Comparison of ENCODE assay signal across 15 cellular contexts in the genomic region with DNA sequence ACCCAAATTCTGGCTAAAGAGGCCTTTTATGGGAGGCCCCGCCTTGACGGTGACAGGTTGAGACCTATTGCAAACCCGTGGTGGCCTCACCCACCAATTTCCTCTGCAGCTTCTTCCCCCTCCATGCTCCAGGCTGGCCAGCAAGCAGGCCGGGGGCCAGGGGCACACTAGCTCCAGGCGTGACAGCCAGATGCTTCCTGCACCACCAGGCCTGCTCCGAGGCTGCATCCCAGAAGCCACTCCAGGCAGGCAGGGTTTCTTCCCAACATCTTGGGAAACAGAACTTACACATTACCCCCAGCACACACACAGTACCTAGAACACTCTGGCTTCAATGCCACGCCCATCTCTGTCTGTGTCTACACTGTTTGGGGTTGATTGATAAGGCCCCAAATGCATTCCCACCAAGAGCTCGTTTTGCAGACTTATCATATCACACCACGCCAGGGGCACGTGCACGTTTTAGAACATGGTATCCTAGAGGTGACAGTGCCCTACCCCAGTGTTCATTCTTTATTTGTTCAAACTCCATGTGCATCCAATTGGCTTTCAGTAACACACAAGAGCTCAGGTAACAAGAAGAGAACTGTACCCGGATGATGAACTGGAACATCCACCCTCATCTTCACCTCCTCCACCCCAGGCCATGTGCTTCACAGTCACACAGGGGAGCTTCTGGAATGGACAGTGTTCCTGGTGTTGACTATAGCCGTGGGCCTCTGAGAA.
DNase-seq lines count a peak whose midpoint lies in the region; ATAC-seq and TF ChIP-seq lines count a peak whose summit lies in the region.
"Had no signal": no experiment of that assay in that cellular context is flagged by ENCODE, and none has a peak within 500 bp of the region (broad histone marks: within the 10 kb centered on the region; RNA-seq: fewer than 3 reads in every experiment).

No MANE protein-coding gene starts in this region.

- no peaks in the 10 kb centered on the region for H3K9me3 Mint-ChIP-seq in activated naive CD8-positive, alpha-beta T cell treated with anti-CD3 and anti-CD28 coated beads, Interleukin-2, amount 10 ng/mL, durations not matched to agents 7 days and 5 days
- H3K9me3 Mint-ChIP-seq in activated naive CD8-positive, alpha-beta T cell treated with anti-CD3 and anti-CD28 coated beads, Interleukin-2, amount 50 U/mL, for 24 hours: no peaks in the 10 kb centered on the region

- POLR2A ChIA-PET in activated naive CD8-positive, alpha-beta T cell treated with anti-CD3 and anti-CD28 coated beads, Interleukin-2, amount 10 ng/mL, durations not matched to agents 7 days and 5 days (lab: Charles Lee): no interaction called here

- peak; percentile 50 for ATAC-seq in activated naive CD8-positive, alpha-beta T cell treated with anti-CD3 and anti-CD28 coated beads, Interleukin-2, amount 10 ng/mL, durations not matched to agents 7 days and 5 days (ENCODE audit: low read depth)
- ATAC-seq in activated naive CD8-positive, alpha-beta T cell treated with anti-CD3 and anti-CD28 coated beads, Interleukin-2, amount 50 U/mL, for 24 hours: no peak
- ATAC-seq in aorta (ENCODE audit: low FRiP score): peak; percentile 37
- ATAC-seq: A549, body of pancreas had no signal

- H3K4me3 ChIP-seq in esophagus squamous epithelium (no peak overlapping the region), mucosa of rectum (ENCODE audit: low read length in 2 of 2) (no peak overlapping the region), aorta (ENCODE audit: low read length in 2 of 2) (no peak overlapping the region)
- H3K4me3 ChIP-seq: A549, body of pancreas had no signal

- peaks cover 5% of the 10 kb centered on the region for H3K27me3 Mint-ChIP-seq in activated naive CD8-positive, alpha-beta T cell treated with anti-CD3 and anti-CD28 coated beads, Interleukin-2, amount 10 ng/mL, durations not matched to agents 7 days and 5 days
- H3K27me3 Mint-ChIP-seq in activated naive CD8-positive, alpha-beta T cell treated with anti-CD3 and anti-CD28 coated beads, Interleukin-2, amount 50 U/mL, for 24 hours: no peaks in the 10 kb centered on the region

- DNase-seq in activated naive CD8-positive, alpha-beta T cell treated with anti-CD3 and anti-CD28 coated beads, Interleukin-2, amount 10 ng/mL, durations not matched to agents 7 days and 5 days: no peak
- DNase-seq in activated naive CD8-positive, alpha-beta T cell treated with anti-CD3 and anti-CD28 coated beads, Interleukin-2, amount 50 U/mL, for 24 hours: no peak
- DNase-seq in esophagus squamous epithelium (lab: John Stamatoyannopoulos, UW) (no peak), aorta (peak in 1 of 2 donors; percentile 60), cerebellum (ENCODE audit: low spot score) (no peak), OCI-M2 (lab: John Stamatoyannopoulos, UW; ENCODE audit: unreplicated experiment) (no peak), H4 (ENCODE audit: low spot score) (no peak)
- DNase-seq: activated CD4-positive, CD25-positive, alpha-beta regulatory T cell; activated T-cell treated with anti-CD3 and anti-CD28 coated beads, Interleukin-2, amount 50 U/mL, for 1 hour; MM.1S; NCI-H446; stimulated activated CD4-positive, alpha-beta T cell treated with anti-CD3 and anti-CD28 coated beads, Interleukin-2, amount 100 ng/mL, for 48 hours had no signal

- no peaks in the 10 kb centered on the region for H3K36me3 Mint-ChIP-seq in activated naive CD8-positive, alpha-beta T cell treated with anti-CD3 and anti-CD28 coated beads, Interleukin-2, amount 10 ng/mL, durations not matched to agents 7 days and 5 days
- H3K36me3 Mint-ChIP-seq in activated naive CD8-positive, alpha-beta T cell treated with anti-CD3 and anti-CD28 coated beads, Interleukin-2, amount 50 U/mL, for 24 hours (ENCODE audit: low read depth): no peaks in the 10 kb centered on the region

- H3K27ac Mint-ChIP-seq in activated naive CD8-positive, alpha-beta T cell treated with anti-CD3 and anti-CD28 coated beads, Interleukin-2, amount 10 ng/mL, durations not matched to agents 7 days and 5 days: no peak overlapping the region
- no peak overlapping the region for H3K27ac Mint-ChIP-seq in activated naive CD8-positive, alpha-beta T cell treated with anti-CD3 and anti-CD28 coated beads, Interleukin-2, amount 50 U/mL, for 24 hours

- no peak for TF ChIP-seq CTCF in esophagus squamous epithelium (IDR thresholded peaks at IDR 0.05)

- H3K4me3 Mint-ChIP-seq in activated naive CD8-positive, alpha-beta T cell treated with anti-CD3 and anti-CD28 coated beads, Interleukin-2, amount 10 ng/mL, durations not matched to agents 7 days and 5 days: no peak overlapping the region
- no peak overlapping the region for H3K4me3 Mint-ChIP-seq in activated naive CD8-positive, alpha-beta T cell treated with anti-CD3 and anti-CD28 coated beads, Interleukin-2, amount 50 U/mL, for 24 hours

- H3K36me3 ChIP-seq in esophagus squamous epithelium (no peaks in the 10 kb centered on the region), mucosa of rectum (ENCODE audit: control insufficient read depth in 2 of 2, insufficient read depth in 2 of 2, low read length in 2 of 2) (no peaks in the 10 kb centered on the region), aorta (ENCODE audit: control insufficient read depth in 1 of 2, insufficient read depth in 2 of 2, low read length in 1 of 2) (no peaks in the 10 kb centered on the region)

- H3K27me3 ChIP-seq in esophagus squamous epithelium (no peaks in the 10 kb centered on the region), mucosa of rectum (ENCODE audit: control insufficient read depth in 2 of 2, insufficient read depth in 2 of 2, low read length in 2 of 2) (no peaks in the 10 kb centered on the region), aorta (ENCODE audit: control insufficient read depth in 1 of 2, insufficient read depth in 2 of 2, low read length in 1 of 2) (no peaks in the 10 kb centered on the region)
- H3K27me3 ChIP-seq: body of pancreas had no signal

- 61 to 81% methylated on average over 7 to 9 of the region's 13 CpGs for WGBS in esophagus squamous epithelium, 2 donors
- WGBS in aorta, 2 donors: 86 to 87% methylated on average over 13 of the region's 13 CpGs

- H3K27ac ChIP-seq in esophagus squamous epithelium (peak overlapping the region; percentile 80 to 87 (median 83)), mucosa of rectum (ENCODE audit: low read depth in 2 of 2, low read length in 2 of 2) (peak overlapping the region; percentile 58 to 65), aorta (ENCODE audit: low read depth in 1 of 2, low read length in 2 of 2) (no peak overlapping the region)
- H3K27ac ChIP-seq: A549 had no signal

- no peaks in the 10 kb centered on the region for H3K9me3 ChIP-seq in esophagus squamous epithelium
- no peaks in the 10 kb centered on the region for H3K9me3 ChIP-seq in mucosa of rectum (ENCODE audit: control insufficient read depth in 2 of 2, low read length in 2 of 2)
- no peaks in the 10 kb centered on the region for H3K9me3 ChIP-seq in aorta (ENCODE audit: control insufficient read depth, low read length)
- H3K9me3 ChIP-seq: A549, body of pancreas had no signal

- no peak for TF ChIP-seq POLR2A in esophagus squamous epithelium (IDR thresholded peaks at IDR 0.05)

- H3K9ac ChIP-seq in mucosa of rectum (ENCODE audit: low read depth in 1 of 2, low read length in 2 of 2): no peak overlapping the region

- intact Hi-C loops in esophagus squamous epithelium (cut with DNase I) (no loop called here), aorta (cut with DNase I) (no loop called here)

- H3K4me1 Mint-ChIP-seq in activated naive CD8-positive, alpha-beta T cell treated with anti-CD3 and anti-CD28 coated beads, Interleukin-2, amount 10 ng/mL, durations not matched to agents 7 days and 5 days: peaks cover 4% of the 10 kb centered on the region
- no peaks in the 10 kb centered on the region for H3K4me1 Mint-ChIP-seq in activated naive CD8-positive, alpha-beta T cell treated with anti-CD3 and anti-CD28 coated beads, Interleukin-2, amount 50 U/mL, for 24 hours

- H3K4me1 ChIP-seq in esophagus squamous epithelium: peaks cover 19 to 68% (median 53%) of the 10 kb centered on the region in 3 donors
- H3K4me1 ChIP-seq in mucosa of rectum (ENCODE audit: control insufficient read depth in 2 of 2, insufficient read depth in 2 of 2, low read length in 2 of 2): peaks cover 17 to 28% of the 10 kb centered on the region in 2 donors
- no peaks in the 10 kb centered on the region for H3K4me1 ChIP-seq in aorta (ENCODE audit: control insufficient read depth in 1 of 2, insufficient read depth in 2 of 2, low read length in 2 of 2)
- H3K4me1 ChIP-seq: A549 had no signal

Comparison
In these comparisons a context has a peak if more than half of its experiments do, and no peak if none do; other contexts are left out.
1. H3K27ac ChIP-seq: peak in esophagus squamous epithelium (4 of 4) and mucosa of rectum (2 of 2); none in aorta (0 of 2).